ENCODE assay signal across 11 cellular contexts in genomic region chr12:92138626-92139025, GRCh38. TPM values are rescaled to one million over a fixed set of nuclear protein-coding genes. Genes with fewer than 3 reads are reported as not detected.
A peak's percentile ranks its signal among the peaks of the same experiment; 100 is the strongest.
DNase-seq lines count a peak whose midpoint lies in the region; ATAC-seq, FAIRE-seq and TF ChIP-seq lines count a peak whose summit lies in the region.
"Had no signal": no experiment of that assay in that cellular context is flagged by ENCODE, and none has a peak within 500 bp of the region (broad histone marks: within the 10 kb centered on the region; RNA-seq: fewer than 3 reads in every experiment).

No MANE protein-coding gene starts in this region.

- H3K9me3 Mint-ChIP-seq in HFFc6, result no peaks in the 10 kb centered on the region
- H3K9me3 Mint-ChIP-seq in naive thymus-derived CD4-positive, alpha-beta T cell, result peaks cover 0 to 5% (median 0%) of the 10 kb centered on the region in 11 donors
- H3K9me3 Mint-ChIP-seq: WTC11 had no signal

- H3K4me2 ChIP-seq in A549 (peak overlapping the region; percentile 90), mammary epithelial cell (ENCODE audit: insufficient read depth, low read depth, low read length) (peak overlapping the region; percentile 78)

- dilution Hi-C loops in mammary epithelial cell (cut with HindIII; ENCODE audit: low sequenced_read_pairs), result no loop called here

- peak overlapping the region; percentile 99 for H3K4me3 Mint-ChIP-seq in HFFc6
- H3K4me3 Mint-ChIP-seq in naive thymus-derived CD4-positive, alpha-beta T cell, result peak overlapping the region; percentile 94 to 100 (median 98)

- POLR2A ChIA-PET in A549 (lab: Yijun Ruan, JAX), result interaction anchor here (1.3 kb wide), 1 partner anchor 756 kb away, joined by 4 read pairs; no protein-coding TSS in a partner anchor
- POLR2A ChIA-PET in naive thymus-derived CD4-positive, alpha-beta T cell (lab: Charles Lee), result interaction anchor here (0.6 to 12.8 kb wide), 22 partner anchors 7 to 456 kb away, joined by 3 to 267 read pairs (median 10); partner anchors contain the start of gene BTG1

- H3K9me3 ChIP-seq in A549, result no peaks in the 10 kb centered on the region
- H3K9me3 ChIP-seq in mammary epithelial cell (replicated peaks; ENCODE audit: insufficient read depth, low read length), result no peaks in the 10 kb centered on the region
- no peaks in the 10 kb centered on the region for H3K9me3 ChIP-seq in naive thymus-derived CD4-positive, alpha-beta T cell (ENCODE audit: control insufficient read depth in 2 of 3, low read length in 3 of 3)

- peaks cover 91% of the 10 kb centered on the region for H3K4me1 Mint-ChIP-seq in HFFc6 (ENCODE audit: low read depth)
- H3K4me1 Mint-ChIP-seq in naive thymus-derived CD4-positive, alpha-beta T cell, result peaks cover 35 to 68% (median 36%) of the 10 kb centered on the region in 7 donors

- H3K36me3 ChIP-seq in mammary epithelial cell (ENCODE audit: insufficient read depth, low read length), result peaks cover 2% of the 10 kb centered on the region
- peaks cover 14 to 52% (median 30%) of the 10 kb centered on the region in 3 experiments for H3K36me3 ChIP-seq in naive thymus-derived CD4-positive, alpha-beta T cell (ENCODE audit: control insufficient read depth in 2 of 3, insufficient read depth in 3 of 3, low read length in 3 of 3)

- TF ChIP-seq EP300 in A549 (IDR thresholded peaks at IDR 0.05), result no peak

- CTCF ChIA-PET in A549 (lab: Yijun Ruan, JAX), result interaction anchor here (3.1 kb wide), 1 partner anchor 757 kb away, joined by 17 read pairs; no protein-coding TSS in a partner anchor
- CTCF ChIA-PET in mammary epithelial cell (lab: Charles Lee; ENCODE audit: low non-redundant PET), result interaction anchor here (0.6 kb wide), 1 partner anchor 327 kb away, joined by 4 read pairs; no protein-coding TSS in a partner anchor
- CTCF ChIA-PET in naive thymus-derived CD4-positive, alpha-beta T cell (lab: Charles Lee), result interaction anchor here (1.1 to 1.4 kb wide), 2 partner anchors 97 to 328 kb away, joined by 3 read pairs; no protein-coding TSS in a partner anchor

- intact Hi-C loops in mammary epithelial cell (cut with micrococcal nuclease) (loop anchor here (1.0 kb wide), 1 partner anchor 97 kb away; no protein-coding TSS in a partner anchor), lower leg skin (cut with DNase I; ENCODE audit: low total_unique reads) (no loop called here)
- intact Hi-C loops in naive thymus-derived CD4-positive, alpha-beta T cell (cut with micrococcal nuclease), result loop anchor here (1.0 to 5.0 kb wide), 4 partner anchors 58 to 756 kb away; no protein-coding TSS in a partner anchor

- BruUV-seq in mammary epithelial cell (replicated peaks; lab: Mats Ljungman, UMichigan), result no TSS peak

- ATAC-seq in A549, result no peak
- ATAC-seq in naive thymus-derived CD4-positive, alpha-beta T cell, result no peak
- no peak for ATAC-seq in GM18909 (IDR thresholded peaks at IDR 0.05; ENCODE audit: poor library complexity, unreplicated experiment)
- ATAC-seq in GM18867 (IDR thresholded peaks at IDR 0.05; ENCODE audit: unreplicated experiment), result no peak
- no peak for ATAC-seq in GM18873 (IDR thresholded peaks at IDR 0.05; ENCODE audit: low FRiP score, unreplicated experiment)
- ATAC-seq: WTC11 had no signal

- FAIRE-seq in A549 (lab: Jason Lieb, UNC), result no peak
- FAIRE-seq: endometrium had no signal

- peak overlapping the region; percentile 91 for H3K4me3 ChIP-seq in A549
- no peak overlapping the region for H3K4me3 ChIP-seq in mammary epithelial cell (replicated peaks in 1 of 3; ENCODE audit: insufficient read depth in 1 of 3, low read depth in 2 of 3, low read length in 3 of 3)
- peak overlapping the region; percentile 98 for H3K4me3 ChIP-seq in naive thymus-derived CD4-positive, alpha-beta T cell (ENCODE audit: low read length)
- no peak overlapping the region for H3K4me3 ChIP-seq in lower leg skin (ENCODE audit: low read depth, poor library complexity, severe bottlenecking)

- H2AFZ ChIP-seq in mammary epithelial cell (ENCODE audit: low read depth, low read length), result no peak overlapping the region

- in situ Hi-C loops in mammary epithelial cell (cut with MboI; ENCODE audit: low sequenced_read_pairs in 2 of 2), result loop anchor here in 1 of 2 donors (25.0 kb wide), 2 partner anchors 351 to 751 kb away; no protein-coding TSS in a partner anchor

- H3K36me3 Mint-ChIP-seq in HFFc6 (ENCODE audit: low read depth), result peaks cover 51% of the 10 kb centered on the region
- H3K36me3 Mint-ChIP-seq in naive thymus-derived CD4-positive, alpha-beta T cell, result peaks cover 20 to 76% (median 67%) of the 10 kb centered on the region in 5 donors

- TF ChIP-seq RAD21 in A549 (conservative IDR thresholded peaks at IDR 0.05 in 1 of 2, IDR thresholded peaks at IDR 0.05 in 1 of 2), result no peak

- peaks cover 96% of the 10 kb centered on the region for H3K79me2 ChIP-seq in mammary epithelial cell (ENCODE audit: insufficient read depth, low read length)

- TF ChIP-seq POLR2A in A549 (IDR thresholded peaks at IDR 0.05; ENCODE audit: low read length) (no peak), lower leg skin (IDR thresholded peaks at IDR 0.05) (no peak)

- H3K27ac Mint-ChIP-seq in HFFc6, result peak overlapping the region; percentile 91
- peak overlapping the region; percentile 91 to 100 (median 98) for H3K27ac Mint-ChIP-seq in naive thymus-derived CD4-positive, alpha-beta T cell

- no peak for DNase-seq in A549 (ENCODE audit: low read depth in 1 of 2, low spot score in 1 of 2)
- no peak for DNase-seq in HFFc6
- no peak for DNase-seq in mammary epithelial cell
- no peak for DNase-seq in naive thymus-derived CD4-positive, alpha-beta T cell
- no peak for DNase-seq in lower leg skin (ENCODE audit: low spot score in 2 of 2)
- DNase-seq: NCI-H1048 had no signal

- H3K27me3 ChIP-seq in mammary epithelial cell (ENCODE audit: insufficient read depth, low read length), result no peaks in the 10 kb centered on the region
- no peaks in the 10 kb centered on the region for H3K27me3 ChIP-seq in naive thymus-derived CD4-positive, alpha-beta T cell (ENCODE audit: control insufficient read depth in 2 of 2, insufficient read depth in 2 of 2, low read length in 2 of 2)

- peaks cover 59% of the 10 kb centered on the region for H3K4me1 ChIP-seq in A549
- H3K4me1 ChIP-seq in mammary epithelial cell (ENCODE audit: insufficient read depth, low read length), result peaks cover 61% of the 10 kb centered on the region
- peaks cover 24 to 25% of the 10 kb centered on the region in 2 donors for H3K4me1 ChIP-seq in naive thymus-derived CD4-positive, alpha-beta T cell (ENCODE audit: control insufficient read depth in 2 of 2, insufficient read depth in 2 of 2, low read length in 2 of 2)

- H3K9ac ChIP-seq in mammary epithelial cell (ENCODE audit: insufficient read depth, low read length), result peak overlapping the region; percentile 8

- peak overlapping the region; percentile 85 to 92 for H3K27ac ChIP-seq in A549
- H3K27ac ChIP-seq in mammary epithelial cell (ENCODE audit: insufficient read depth, low read depth, low read length), result peak overlapping the region; percentile 98
- peak overlapping the region; percentile 91 for H3K27ac ChIP-seq in naive thymus-derived CD4-positive, alpha-beta T cell (ENCODE audit: low read depth, low read length)

- TF ChIP-seq CTCF in A549 (IDR thresholded peaks at IDR 0.05), result no peak
- no peak for TF ChIP-seq CTCF in HFFc6 (IDR thresholded peaks at IDR 0.05)
- no peak for TF ChIP-seq CTCF in mammary epithelial cell (conservative IDR thresholded peaks at IDR 0.05 in 1 of 2, IDR thresholded peaks at IDR 0.05 in 1 of 2; ENCODE audit: extremely low read depth in 1 of 2, insufficient read depth in 1 of 2, low read depth in 1 of 2, low read length in 2 of 2)
- TF ChIP-seq CTCF in lower leg skin (IDR thresholded peaks at IDR 0.05), result no peak

- no peaks in the 10 kb centered on the region for H4K20me1 ChIP-seq in mammary epithelial cell (ENCODE audit: insufficient read depth, low read length)

- H3K27me3 Mint-ChIP-seq in HFFc6 (ENCODE audit: insufficient read depth), result no peaks in the 10 kb centered on the region
- no peaks in the 10 kb centered on the region for H3K27me3 Mint-ChIP-seq in naive thymus-derived CD4-positive, alpha-beta T cell

TF ChIP-seq in A549, 52 proteins besides CTCF, POLR2A, EP300 and RAD21:
- TF ChIP-seq FOSB (CRISPR knock-in tag; IDR thresholded peaks at IDR 0.05) (no peak), HMGXB4 (CRISPR knock-in tag; IDR thresholded peaks at IDR 0.05; ENCODE audit: borderline replicate concordance) (no peak), SMC3 (IDR thresholded peaks at IDR 0.05) (0 out of 3 replicates have a peak, but pooled peaks have one; percentile 6), MAX (IDR thresholded peaks at IDR 0.05) (no peak), TFCP2L1 (CRISPR knock-in tag; IDR thresholded peaks at IDR 0.05) (no peak), FOXS1 (CRISPR knock-in tag; IDR thresholded peaks at IDR 0.05) (no peak)

RNA-seq across cellular contexts. Expression of gene BTG1, which starts 7.0 kb away (rescaled TPM):
- polyA plus RNA-seq in A549 (2011; rRNA removed), result 138 and 215 TPM in 2 replicates
- polyA plus RNA-seq in A549 (2012; cell fraction: cytosol; rRNA removed), result 40.4 and 47.2 TPM in 2 replicates
- 10.9 and 12.1 TPM in 2 replicates for polyA plus RNA-seq in A549 (2012; cell fraction: nucleus; rRNA removed)
- 21.0 to 30.6 TPM (median 29.4 TPM) in 3 replicates for polyA plus RNA-seq in A549 (2017; fragmentation: RNase III; extraction: RNeasy Plus Mini Kit Qiagen cat#74134 plus additional on column Dnase treatment)
- polyA minus RNA-seq in A549 (2011; rRNA and poly(A)+ RNA removed), result 228 and 293 TPM in 2 replicates
- 10 to 100 TPM; 38.7 to 49.9 (median 45.3) TPM for total RNA-seq in HFFc6 (2021; fragmentation: NEBNext Ultra II Directional; extraction: Animal tissue kit (Norgen Biotek cat#: 25700))
- 10 to 100 TPM; 26.8 to 68.2 TPM for total RNA-seq in mammary epithelial cell
- 24.8 TPM for polyA plus RNA-seq in mammary epithelial cell
- polyA minus RNA-seq in mammary epithelial cell, result 70.4 TPM
- 1,000 to 10,000 TPM in 2 of 5 experiments, 100 to 1,000 TPM in 3; 188 to 1,246 (median 571) TPM for total RNA-seq in naive thymus-derived CD4-positive, alpha-beta T cell
- 100 to 1,000 TPM; 479 to 649 TPM for polyA plus RNA-seq in naive thymus-derived CD4-positive, alpha-beta T cell
- total RNA-seq in lower leg skin, result 100 to 1,000 TPM; 113 to 250 (median 182) TPM

Comparison
In these comparisons a context has a peak if more than half of its experiments do, and no peak if none do; other contexts are left out.
1. H3K4me3 ChIP-seq: peak in A549 (single experiment) and naive thymus-derived CD4-positive, alpha-beta T cell (single experiment); none in mammary epithelial cell (0 of 3) and lower leg skin (single experiment).
2. Peak in every context shown above with its lines, with median percentiles within 50 percentile points of each other: H3K27ac ChIP-seq.